Comparison of ENCODE assay signal across 27 cellular contexts in genomic region chr2:37928377-37928776, GRCh38. TPM values are rescaled to one million over a fixed set of nuclear protein-coding genes. Genes with fewer than 3 reads are reported as not detected.
DNase-seq lines count a peak whose midpoint lies in the region; ATAC-seq and TF ChIP-seq lines count a peak whose summit lies in the region.
"Had no signal": no experiment of that assay in that cellular context is flagged by ENCODE, and none has a peak within 500 bp of the region (broad histone marks: within the 10 kb centered on the region; RNA-seq: fewer than 3 reads in every experiment).

No MANE protein-coding gene starts in this region.

- H3K4me3 ChIP-seq in transverse colon = no peak overlapping the region
- H3K4me3 ChIP-seq: right atrium auricular region, SK-N-MC, testis had no signal

- no peak overlapping the region for H3K27ac Mint-ChIP-seq in progenitor cell of endocrine pancreas
- H3K27ac Mint-ChIP-seq: activated naive CD4-positive, alpha-beta T cell treated with anti-CD3 and anti-CD28 coated beads, Interleukin-2, amount 50 U/mL, for 24 hours; activated T-helper 17 cell treated with anti-CD3 and anti-CD28 coated beads, Interleukin-2, amount 50 U/mL, for 72 hours; CD4-positive, alpha-beta memory T cell; HFFc6 had no signal

- H3K9me3 ChIP-seq in transverse colon = no peaks in the 10 kb centered on the region
- H3K9me3 ChIP-seq: right atrium auricular region, testis had no signal

- no peaks in the 10 kb centered on the region for H3K36me3 ChIP-seq in transverse colon
- H3K36me3 ChIP-seq: right atrium auricular region had no signal

- intact Hi-C loops in transverse colon (cut with DNase I; ENCODE audit: low total_unique reads) = no loop called here

- no peak for TF ChIP-seq POLR2A in transverse colon (IDR thresholded peaks at IDR 0.05)

- no peaks in the 10 kb centered on the region for H3K27me3 ChIP-seq in transverse colon
- H3K27me3 ChIP-seq: right atrium auricular region, testis had no signal

- no peak for ATAC-seq in HG02981 (IDR thresholded peaks at IDR 0.05; ENCODE audit: unreplicated experiment)
- no peak for ATAC-seq in GM19463 (IDR thresholded peaks at IDR 0.05; ENCODE audit: unreplicated experiment)
- ATAC-seq: activated T-helper 17 cell treated with anti-CD3 and anti-CD28 coated beads, Interleukin-2, amount 50 U/mL, for 72 hours had no signal

- H3K36me3 Mint-ChIP-seq in progenitor cell of endocrine pancreas (ENCODE audit: insufficient read depth) = peaks cover 10% of the 10 kb centered on the region

- in situ Hi-C loops in SK-MEL-5 (cut with HindIII; ENCODE audit: low pct_unique_long_range_greater_than_20kb, low sequenced_read_pairs) (no loop called here), transverse colon (cut with MboI; ENCODE audit: low pct_ligation_motif_present in 1 of 4, low pct_unique_long_range_greater_than_20kb in 1 of 4, low sequenced_read_pairs in 3 of 4) (no loop called here)

- peak; percentile 31 for DNase-seq in HuH-7.5 (ENCODE audit: low spot score)
- peak; percentile 80 for DNase-seq in SK-MEL-5 (ENCODE audit: low read depth, low spot score)
- peak; percentile 67 for DNase-seq in iris pigment epithelial cell (ENCODE audit: low read depth)
- no peak for DNase-seq in transverse colon
- no peak for DNase-seq in progenitor cell of endocrine pancreas (ENCODE audit: low spot score, unreplicated experiment)
- DNase-seq: activated CD4-positive, alpha-beta T cell treated with anti-CD3 and anti-CD28 coated beads, Interleukin-2, amount 50 U/mL, for 1 hour; activated CD8-positive, alpha-beta memory T cell treated with anti-CD3 and anti-CD28 coated beads, Interleukin-2, amount 50 U/mL, for 48 hours; CD4-positive, alpha-beta memory T cell; HFFc6; mesenchymal stem cell; NCI-H1694 treated with DMSO at 0.1 percent for 48 hours; NCI-H2171; NCI-H510A treated with DMSO at 0.1 percent for 48 hours; NK-92 treated with Interleukin-12 subunit alpha and Interleukin-12 subunit beta, amount 100 ng/mL, for 24 hours; stimulated activated CD4-positive, alpha-beta T cell treated with anti-CD3 and anti-CD28 coated beads, Interleukin-12 subunit alpha, Interleukin-12 subunit beta, amount 100 ng/mL, for 4 hours; stimulated activated CD4-positive, alpha-beta T cell treated with anti-CD3 and anti-CD28 coated beads, Interleukin-4, amount 100 ng/mL, for 4 hours; stimulated activated naive CD4-positive, alpha-beta T cell treated with Interleukin-2 at 50 U/mL for 16 hours; testis; WERI-Rb-1 had no signal

- H3K27ac ChIP-seq in transverse colon = peak overlapping the region; percentile 31 to 63 (median 46)
- H3K27ac ChIP-seq: KMS-11, right atrium auricular region, SK-N-MC, testis, WERI-Rb-1 had no signal

- no peak for TF ChIP-seq EP300 in transverse colon (IDR thresholded peaks at IDR 0.05; ENCODE audit: low read depth)

- H3K27me3 Mint-ChIP-seq in progenitor cell of endocrine pancreas = no peaks in the 10 kb centered on the region
- H3K27me3 Mint-ChIP-seq: activated naive CD4-positive, alpha-beta T cell treated with anti-CD3 and anti-CD28 coated beads, Interleukin-2, amount 50 U/mL, for 24 hours; activated T-helper 17 cell treated with anti-CD3 and anti-CD28 coated beads, Interleukin-2, amount 50 U/mL, for 72 hours; CD4-positive, alpha-beta memory T cell; central memory CD8-positive, alpha-beta T cell had no signal

- peaks cover 3% of the 10 kb centered on the region for H3K4me1 Mint-ChIP-seq in progenitor cell of endocrine pancreas (ENCODE audit: low read depth)
- H3K4me1 Mint-ChIP-seq: activated T-helper 17 cell treated with anti-CD3 and anti-CD28 coated beads, Interleukin-2, amount 50 U/mL, for 72 hours had no signal

- no peaks in the 10 kb centered on the region for H3K9me3 Mint-ChIP-seq in progenitor cell of endocrine pancreas (ENCODE audit: low read depth)
- H3K9me3 Mint-ChIP-seq: activated naive CD4-positive, alpha-beta T cell treated with anti-CD3 and anti-CD28 coated beads, Interleukin-2, amount 50 U/mL, for 24 hours; activated T-helper 17 cell treated with anti-CD3 and anti-CD28 coated beads, Interleukin-2, amount 50 U/mL, for 72 hours; CD4-positive, alpha-beta memory T cell; central memory CD8-positive, alpha-beta T cell; HFFc6 had no signal

- TF ChIP-seq CTCF in transverse colon (IDR thresholded peaks at IDR 0.05) (no peak), progenitor cell of endocrine pancreas (IDR thresholded peaks at IDR 0.05; ENCODE audit: unreplicated experiment) (no peak)

- no peak overlapping the region for H3K4me3 Mint-ChIP-seq in progenitor cell of endocrine pancreas (ENCODE audit: low read depth)
- H3K4me3 Mint-ChIP-seq: activated naive CD4-positive, alpha-beta T cell treated with anti-CD3 and anti-CD28 coated beads, Interleukin-2, amount 50 U/mL, for 24 hours; activated T-helper 17 cell treated with anti-CD3 and anti-CD28 coated beads, Interleukin-2, amount 50 U/mL, for 72 hours; central memory CD8-positive, alpha-beta T cell; HFFc6 had no signal

- peaks cover 0 to 48% (median 31%) of the 10 kb centered on the region in 4 donors for H3K4me1 ChIP-seq in transverse colon

- WGBS in transverse colon (ENCODE audit: low coverage in 1 of 2), 2 donors = 45 to 52% methylated on average over 2 of the region's 2 CpGs

RNA-seq across cellular contexts. Expression of gene RMDN2, which starts 3.3 kb away (rescaled TPM):
- 13.0 and 14.3 TPM in 2 replicates for total RNA-seq in SK-MEL-5 (2014; rRNA removed; shearing (Covaris generic))
- 4.9 and 6.3 TPM in 2 replicates for polyA plus RNA-seq in SK-MEL-5 (2015; cell fraction: cytosol; rRNA removed)
- 10.2 and 30.2 TPM in 2 replicates for polyA plus RNA-seq in SK-MEL-5 (2015; cell fraction: nucleus; rRNA removed)
- total RNA-seq in transverse colon (10 to 100 TPM; 12.3 to 48.3 (median 28.9) TPM), progenitor cell of endocrine pancreas (9.1 and 9.2 TPM in 2 replicates)

Comparison
In these comparisons a context has a peak if more than half of its experiments do, and no peak if none do; other contexts are left out.
1. DNase-seq: peak in HuH-7.5 (single experiment), SK-MEL-5 (single experiment) and iris pigment epithelial cell (single experiment); none in transverse colon (single experiment) and progenitor cell of endocrine pancreas (single experiment).